ENCODE assay signal across 8 cellular contexts in the genomic region with DNA sequence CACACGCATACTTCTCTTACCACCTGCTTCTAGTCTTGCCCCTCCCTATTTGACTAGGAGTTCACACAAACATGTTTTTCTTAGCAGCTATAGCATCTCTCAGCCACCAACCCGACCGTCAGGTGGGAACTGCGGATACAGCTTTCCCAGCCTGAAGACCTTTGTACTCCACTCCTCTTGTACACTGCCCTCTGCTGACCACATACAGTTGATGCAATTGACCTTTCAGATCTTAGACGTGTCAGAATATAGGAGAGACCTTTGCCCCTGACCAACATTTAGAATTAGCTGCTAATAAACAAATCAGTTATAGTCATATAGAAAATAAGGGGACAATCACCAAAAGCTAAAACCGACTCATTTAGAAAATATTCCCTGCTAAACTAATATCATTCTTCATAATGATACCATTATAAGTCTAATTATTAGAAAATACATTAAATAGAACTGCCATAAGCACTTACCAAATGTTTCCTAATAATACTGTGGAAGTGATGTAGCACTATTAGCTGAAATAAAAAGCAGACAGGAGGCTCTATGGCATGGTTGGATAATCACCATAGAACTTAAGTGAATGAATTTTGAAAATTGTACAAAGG.
DNase-seq lines count a peak whose midpoint lies in the region; ATAC-seq and TF ChIP-seq lines count a peak whose summit lies in the region.

No MANE protein-coding gene starts in this region.

- no peaks in the 10 kb centered on the region for H4K20me1 ChIP-seq in SU-DHL-6 (ENCODE audit: low read depth, low read length)

- H3K79me2 ChIP-seq in SU-DHL-6 (ENCODE audit: insufficient read depth, low read length): no peaks in the 10 kb centered on the region

- H3K27ac ChIP-seq in SU-DHL-6 (ENCODE audit: low read depth, low read length): no peak overlapping the region

- CTCF ChIA-PET in activated CD8-positive, alpha-beta memory T cell treated with anti-CD3 and anti-CD28 coated beads, Interleukin-2, amount 10 ng/mL, durations not matched to agents 7 days and 5 days (lab: Charles Lee): interaction anchor here (0.9 kb wide), 1 partner anchor 361 kb away, joined by 3 read pairs; no protein-coding TSS in a partner anchor

- H3K9ac ChIP-seq in SU-DHL-6 (ENCODE audit: low read length): no peak overlapping the region

- DNase-seq in CD1c-positive myeloid dendritic cell (ENCODE audit: extremely low spot score) (peak; percentile 51), NCI-H1436 treated with DMSO at 0.1 percent for 48 hours (lab: John Stamatoyannopoulos, UW) (peak; percentile 63), glomerular endothelial cell (ENCODE audit: extremely low read depth, low read depth, low spot score) (peak; percentile 20), retina (peak; percentile 53)
- DNase-seq in activated CD8-positive, alpha-beta memory T cell treated with anti-CD3 and anti-CD28 coated beads, Interleukin-2, amount 10 ng/mL, durations not matched to agents 7 days and 5 days: no peak

- H3K4me2 ChIP-seq in SU-DHL-6 (ENCODE audit: low read depth, low read length, poor library complexity, severe bottlenecking): no peak overlapping the region

- H3K4me3 Mint-ChIP-seq in activated CD8-positive, alpha-beta memory T cell treated with anti-CD3 and anti-CD28 coated beads, Interleukin-2, amount 10 ng/mL, durations not matched to agents 7 days and 5 days: no peak overlapping the region

- H3K9me3 Mint-ChIP-seq in activated CD8-positive, alpha-beta memory T cell treated with anti-CD3 and anti-CD28 coated beads, Interleukin-2, amount 10 ng/mL, durations not matched to agents 7 days and 5 days (ENCODE audit: low read depth): no peaks in the 10 kb centered on the region

- no peaks in the 10 kb centered on the region for H3K27me3 Mint-ChIP-seq in activated CD8-positive, alpha-beta memory T cell treated with anti-CD3 and anti-CD28 coated beads, Interleukin-2, amount 10 ng/mL, durations not matched to agents 7 days and 5 days

- H3K9me3 ChIP-seq in SU-DHL-6 (ENCODE audit: insufficient read depth, low read length): no peaks in the 10 kb centered on the region

- peak; percentile 90 for ATAC-seq in GM18909 (IDR thresholded peaks at IDR 0.05; ENCODE audit: poor library complexity, unreplicated experiment)
- ATAC-seq in HG03025 (IDR thresholded peaks at IDR 0.05; ENCODE audit: low FRiP score, unreplicated experiment): peak; percentile 76
- ATAC-seq in activated CD8-positive, alpha-beta memory T cell treated with anti-CD3 and anti-CD28 coated beads, Interleukin-2, amount 10 ng/mL, durations not matched to agents 7 days and 5 days: no peak

- TF ChIP-seq CTCF in SU-DHL-6 (IDR thresholded peaks at IDR 0.05; ENCODE audit: insufficient read depth, low read length, poor library complexity, severe bottlenecking): peak; percentile 47

- no peaks in the 10 kb centered on the region for H3K27me3 ChIP-seq in SU-DHL-6 (ENCODE audit: low read length)

- no peaks in the 10 kb centered on the region for H3K9me2 ChIP-seq in SU-DHL-6 (replicated peaks; ENCODE audit: insufficient read depth, low read length)

- H3F3A ChIP-seq in SU-DHL-6 (ENCODE audit: insufficient read depth): no peaks in the 10 kb centered on the region

- H2AFZ ChIP-seq in SU-DHL-6 (ENCODE audit: low read depth, low read length, severe bottlenecking): no peak overlapping the region

- H3K27ac Mint-ChIP-seq in activated CD8-positive, alpha-beta memory T cell treated with anti-CD3 and anti-CD28 coated beads, Interleukin-2, amount 10 ng/mL, durations not matched to agents 7 days and 5 days: no peak overlapping the region

- H3K4me1 Mint-ChIP-seq in activated CD8-positive, alpha-beta memory T cell treated with anti-CD3 and anti-CD28 coated beads, Interleukin-2, amount 10 ng/mL, durations not matched to agents 7 days and 5 days: no peaks in the 10 kb centered on the region

- H3K36me3 ChIP-seq in SU-DHL-6 (ENCODE audit: low read length): no peaks in the 10 kb centered on the region

- no peaks in the 10 kb centered on the region for H3K36me3 Mint-ChIP-seq in activated CD8-positive, alpha-beta memory T cell treated with anti-CD3 and anti-CD28 coated beads, Interleukin-2, amount 10 ng/mL, durations not matched to agents 7 days and 5 days

- H3K4me3 ChIP-seq in SU-DHL-6 (ENCODE audit: insufficient read depth, low read length, poor library complexity, severe bottlenecking): no peak overlapping the region
